24 cellular contexts compared by ENCODE assay signal in genomic region chr17:79043931-79044320, GRCh38. TPM values are rescaled to one million over a fixed set of nuclear protein-coding genes. Genes with fewer than 3 reads are reported as not detected.
"Had no signal": no experiment of that assay in that cellular context is flagged by ENCODE, and none has a peak within 500 bp of the region (broad histone marks: within the 10 kb centered on the region; RNA-seq: fewer than 3 reads in every experiment).

No MANE protein-coding gene starts in this region.

- ATAC-seq: activated CD8-positive, alpha-beta T cell treated with anti-CD3 and anti-CD28 coated beads for 36 hours; activated naive CD4-positive, alpha-beta T cell treated with anti-CD3 and anti-CD28 coated beads, Interleukin-2, amount 50 U/mL, for 72 hours; activated T-cell treated with anti-CD3 and anti-CD28 coated beads, Interleukin-2, amount 50 U/mL, for 4 hours; activated T-helper 17 cell treated with anti-CD3 and anti-CD28 coated beads, Interleukin-2, amount 50 U/mL, for 72 hours; stimulated activated naive B cell treated with anti-CD40 and anti-IgM and Interleukin-4, amounts not matched to agents 10 μg/mL and 1 μg/mL and 100 μg/mL, for 72 hours had no signal

- H3K4me3 ChIP-seq: colonic mucosa, ovary, prostate gland, smooth muscle cell, stomach, thyroid gland, upper lobe of left lung had no signal

- H3K9me3 ChIP-seq: colonic mucosa, neutrophil, ovary, prostate gland, stomach, thyroid gland, upper lobe of left lung had no signal

- H3K4me3 Mint-ChIP-seq: activated B cell treated with CpG ODN at 0.5 μM for 24 hours; activated CD8-positive, alpha-beta T cell treated with anti-CD3 and anti-CD28 coated beads for 36 hours; activated T-cell treated with anti-CD3 and anti-CD28 coated beads, Interleukin-2, amount 50 U/mL, for 4 hours; activated T-helper 17 cell treated with anti-CD3 and anti-CD28 coated beads, Interleukin-2, amount 50 U/mL, for 72 hours; memory B cell; stimulated activated naive B cell treated with anti-CD40 and anti-IgM and Interleukin-4, amounts not matched to agents 10 μg/mL and 1 μg/mL and 100 μg/mL, for 72 hours had no signal

- H3K27ac Mint-ChIP-seq: activated B cell treated with CpG ODN at 0.5 μM for 24 hours; activated CD8-positive, alpha-beta T cell treated with anti-CD3 and anti-CD28 coated beads for 36 hours; activated naive CD4-positive, alpha-beta T cell treated with anti-CD3 and anti-CD28 coated beads, Interleukin-2, amount 50 U/mL, for 72 hours; activated T-helper 17 cell treated with anti-CD3 and anti-CD28 coated beads, Interleukin-2, amount 50 U/mL, for 72 hours; memory B cell; nephron; stimulated activated naive B cell treated with anti-CD40 and anti-IgM and Interleukin-4, amounts not matched to agents 10 μg/mL and 1 μg/mL and 100 μg/mL, for 72 hours had no signal

- H3K27me3 ChIP-seq: colonic mucosa, ovary, thyroid gland, upper lobe of left lung had no signal

- H3K36me3 Mint-ChIP-seq: activated naive CD4-positive, alpha-beta T cell treated with anti-CD3 and anti-CD28 coated beads, Interleukin-2, amount 50 U/mL, for 72 hours; memory B cell; stimulated activated naive B cell treated with anti-CD40 and anti-IgM and Interleukin-4, amounts not matched to agents 10 μg/mL and 1 μg/mL and 100 μg/mL, for 72 hours had no signal

- DNase-seq: activated B cell treated with CpG ODN at 0.5 μM for 24 hours; activated CD4-positive, alpha-beta T cell treated with anti-CD3 and anti-CD28 coated beads, Interleukin-2, amount 50 U/mL, for 1 hour; activated CD8-positive, alpha-beta T cell treated with anti-CD3 and anti-CD28 coated beads for 36 hours; activated naive CD4-positive, alpha-beta T cell; activated T-cell treated with anti-CD3 and anti-CD28 coated beads, Interleukin-2, amount 50 U/mL, for 4 hours; colonic mucosa; effector CD8-positive, alpha-beta T cell; retina; stimulated activated CD4-positive, alpha-beta T cell treated with anti-CD3 and anti-CD28 coated beads, Interleukin-15, amount 100 ng/mL, for 24 hours; stimulated activated CD4-positive, alpha-beta T cell treated with anti-CD3 and anti-CD28 coated beads, Interleukin-2, amount 100 ng/mL, for 24 hours; stimulated activated naive B cell treated with anti-CD40 and anti-IgM and Interleukin-4, amounts not matched to agents 10 μg/mL and 1 μg/mL and 100 μg/mL, for 72 hours; stomach; T-helper 2 cell; thyroid gland; upper lobe of left lung had no signal

- H3K9me3 Mint-ChIP-seq: activated B cell treated with CpG ODN at 0.5 μM for 24 hours; activated CD8-positive, alpha-beta T cell treated with anti-CD3 and anti-CD28 coated beads for 36 hours; activated T-cell treated with anti-CD3 and anti-CD28 coated beads, Interleukin-2, amount 50 U/mL, for 4 hours; activated T-helper 17 cell treated with anti-CD3 and anti-CD28 coated beads, Interleukin-2, amount 50 U/mL, for 72 hours; memory B cell; nephron; stimulated activated naive B cell treated with anti-CD40 and anti-IgM and Interleukin-4, amounts not matched to agents 10 μg/mL and 1 μg/mL and 100 μg/mL, for 72 hours had no signal

- H3K4me1 ChIP-seq: colonic mucosa, prostate gland had no signal

- H3K27ac ChIP-seq: colonic mucosa, epithelial cell of prostate, neutrophil, ovary, prostate gland, stomach, thyroid gland, upper lobe of left lung had no signal

- H3K4me1 Mint-ChIP-seq: activated B cell treated with CpG ODN at 0.5 μM for 24 hours had no signal

- H3K4me2 ChIP-seq: smooth muscle cell had no signal

- H3K36me3 ChIP-seq: colonic mucosa, neutrophil, ovary, prostate gland, thyroid gland had no signal

RNA-seq across cellular contexts. Expression of gene C1QTNF1, which starts 20.0 kb away (rescaled TPM):
- total RNA-seq: activated B cell treated with CpG ODN at 0.5 μM for 24 hours; activated naive CD4-positive, alpha-beta T cell treated with anti-CD3 and anti-CD28 coated beads, Interleukin-2, amount 50 U/mL, for 72 hours; activated T-helper 17 cell treated with anti-CD3 and anti-CD28 coated beads, Interleukin-2, amount 50 U/mL, for 72 hours had no signal
